Comparison of ENCODE assay signal across 32 cellular contexts in the genomic region with DNA sequence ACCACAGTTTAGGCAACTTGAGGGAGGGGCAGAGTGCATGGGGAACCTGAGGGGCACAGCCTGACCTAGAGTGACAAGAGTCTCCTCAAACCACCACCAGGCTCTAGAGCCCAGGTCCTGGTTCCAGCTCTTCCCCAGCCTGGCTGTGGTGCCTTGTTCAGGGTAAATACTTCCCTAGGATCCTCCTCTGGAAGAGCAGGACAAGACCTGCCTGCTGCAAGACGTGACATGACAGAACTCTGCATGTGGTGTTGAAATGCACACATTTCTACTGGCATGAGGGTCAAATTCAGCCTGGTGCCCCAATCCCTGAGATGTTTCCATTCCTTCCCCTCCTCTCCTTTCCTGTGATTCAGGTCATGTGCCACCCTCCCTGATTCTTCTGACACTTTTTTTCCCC. TPM values are rescaled to one million over a fixed set of nuclear protein-coding genes. Genes with fewer than 3 reads are reported as not detected.
A peak's percentile ranks its signal among the peaks of the same experiment; 100 is the strongest.
DNase-seq lines count a peak whose midpoint lies in the region; ATAC-seq, FAIRE-seq and TF ChIP-seq lines count a peak whose summit lies in the region.
"Had no signal": no experiment of that assay in that cellular context is flagged by ENCODE, and none has a peak within 500 bp of the region (broad histone marks: within the 10 kb centered on the region; RNA-seq: fewer than 3 reads in every experiment).

No MANE protein-coding gene starts in this region.

- H3K4me3 Mint-ChIP-seq in naive thymus-derived CD4-positive, alpha-beta T cell, result peak overlapping the region in 1 of 10 donors; percentile 5
- H3K4me3 Mint-ChIP-seq: activated CD4-positive, alpha-beta memory T cell treated with anti-CD3 and anti-CD28 coated beads for 36 hours; GM23338; stimulated activated memory B cell treated with anti-CD40 and anti-IgM and Interleukin-4, amounts not matched to agents 10 μg/mL and 1 μg/mL and 100 μg/mL, for 72 hours had no signal

- H3K27ac ChIP-seq in naive thymus-derived CD4-positive, alpha-beta T cell (ENCODE audit: low read depth, low read length), result no peak overlapping the region
- H3K27ac ChIP-seq in tibial nerve, result peak overlapping the region in 2 of 4 donors; percentile 88 to 91
- H3K27ac ChIP-seq: BLaER1 treated with 17β-estradiol and CSF1 and Interleukin-3, amounts not matched to agents 10 nM and 100 nM; heart right ventricle; PC-9 had no signal

- no peak for TF ChIP-seq EP300 in tibial nerve (IDR thresholded peaks at IDR 0.05)

- WGBS in tibial nerve, 2 donors, result 80 to 94% methylated on average over 1 of the region's 1 CpG

- POLR2A ChIA-PET in naive thymus-derived CD4-positive, alpha-beta T cell (lab: Charles Lee), result interaction anchor here (6.0 to 12.2 kb wide), 2 partner anchors 11 to 25 kb away, joined by 52 to 158 read pairs; a partner anchor contains a TSS

- peak overlapping the region; percentile 21 for H3K9ac ChIP-seq in NT2/D1 (ENCODE audit: insufficient read length, low read depth)
- H3K9ac ChIP-seq: BLaER1 treated with 17β-estradiol and CSF1 and Interleukin-3, amounts not matched to agents 10 nM and 100 nM had no signal

- peak overlapping the region in 7 of 9 donors; percentile 35 to 92 (median 43) for H3K27ac Mint-ChIP-seq in naive thymus-derived CD4-positive, alpha-beta T cell
- H3K27ac Mint-ChIP-seq: activated CD4-positive, alpha-beta memory T cell treated with anti-CD3 and anti-CD28 coated beads for 36 hours; activated naive CD8-positive, alpha-beta T cell; GM23338; stimulated activated memory B cell treated with anti-CD40 and anti-IgM and Interleukin-4, amounts not matched to agents 10 μg/mL and 1 μg/mL and 100 μg/mL, for 72 hours had no signal

- FAIRE-seq in bronchial epithelial cell (lab: Jason Lieb, UNC), result no peak
- FAIRE-seq: kidney had no signal

- H3K4me1 Mint-ChIP-seq in naive thymus-derived CD4-positive, alpha-beta T cell, result peaks cover 16 to 53% (median 31%) of the 10 kb centered on the region in 7 donors

- H3K4me3 ChIP-seq in NT2/D1 (ENCODE audit: insufficient read length, low read depth) (no peak overlapping the region), bronchial epithelial cell (ENCODE audit: low read depth, low read length) (no peak overlapping the region), tibial nerve (no peak overlapping the region)
- H3K4me3 ChIP-seq in naive thymus-derived CD4-positive, alpha-beta T cell (ENCODE audit: low read length), result no peak overlapping the region
- H3K4me3 ChIP-seq: BLaER1 treated with 17β-estradiol and CSF1 and Interleukin-3, amounts not matched to agents 10 nM and 100 nM; coronary artery; GM23338; heart right ventricle; PC-9; skin epidermis had no signal

- no peaks in the 10 kb centered on the region for H3K9me3 Mint-ChIP-seq in naive thymus-derived CD4-positive, alpha-beta T cell
- H3K9me3 Mint-ChIP-seq: activated CD4-positive, alpha-beta memory T cell treated with anti-CD3 and anti-CD28 coated beads for 36 hours; GM23338; stimulated activated memory B cell treated with anti-CD40 and anti-IgM and Interleukin-4, amounts not matched to agents 10 μg/mL and 1 μg/mL and 100 μg/mL, for 72 hours had no signal

- no peak for TF ChIP-seq POLR2A in tibial nerve (IDR thresholded peaks at IDR 0.05)

- H3K36me3 ChIP-seq in NT2/D1 (ENCODE audit: insufficient read depth, insufficient read length, low read length), result no peaks in the 10 kb centered on the region
- H3K36me3 ChIP-seq in bronchial epithelial cell (ENCODE audit: control insufficient read depth, insufficient read depth, low read length), result peaks cover 15% of the 10 kb centered on the region
- H3K36me3 ChIP-seq in naive thymus-derived CD4-positive, alpha-beta T cell (ENCODE audit: control insufficient read depth in 2 of 3, insufficient read depth in 3 of 3, low read length in 3 of 3), result peaks cover 0 to 7% (median 0%) of the 10 kb centered on the region in 3 experiments
- peaks cover 0 to 6% (median 0%) of the 10 kb centered on the region in 3 donors for H3K36me3 ChIP-seq in tibial nerve
- H3K36me3 ChIP-seq: heart right ventricle had no signal

- H3K27me3 ChIP-seq in NT2/D1 (ENCODE audit: insufficient read depth, insufficient read length) (peaks cover 37% of the 10 kb centered on the region), bronchial epithelial cell (ENCODE audit: control insufficient read depth, insufficient read depth, low read length) (no peaks in the 10 kb centered on the region), tibial nerve (peaks cover 0 to 13% of the 10 kb centered on the region in 2 donors)
- no peaks in the 10 kb centered on the region for H3K27me3 ChIP-seq in naive thymus-derived CD4-positive, alpha-beta T cell (ENCODE audit: control insufficient read depth in 2 of 2, insufficient read depth in 2 of 2, low read length in 2 of 2)

- intact Hi-C loops in naive thymus-derived CD4-positive, alpha-beta T cell (cut with micrococcal nuclease), result no loop called here

- ATAC-seq in naive thymus-derived CD4-positive, alpha-beta T cell, result no peak
- ATAC-seq in HG03280 (IDR thresholded peaks at IDR 0.05; ENCODE audit: unreplicated experiment), result no peak
- ATAC-seq: GM23338; heart right ventricle; left ventricle myocardium superior; stimulated activated memory B cell treated with anti-CD40 and anti-IgM and Interleukin-4, amounts not matched to agents 10 μg/mL and 1 μg/mL and 100 μg/mL, for 72 hours had no signal

- H3K9me3 ChIP-seq in NT2/D1 (ENCODE audit: insufficient read depth, low read length) (no peaks in the 10 kb centered on the region), tibial nerve (no peaks in the 10 kb centered on the region)
- H3K9me3 ChIP-seq in naive thymus-derived CD4-positive, alpha-beta T cell (ENCODE audit: control insufficient read depth in 2 of 3, low read length in 3 of 3), result no peaks in the 10 kb centered on the region
- H3K9me3 ChIP-seq: BLaER1 treated with 17β-estradiol and CSF1 and Interleukin-3, amounts not matched to agents 10 nM and 100 nM; heart right ventricle had no signal

- in situ Hi-C loops in GM13976 (cut with MboI; ENCODE audit: low sequenced_read_pairs, unreplicated experiment), result no loop called here

- peaks cover 0 to 4% (median 3%) of the 10 kb centered on the region in 5 donors for H3K36me3 Mint-ChIP-seq in naive thymus-derived CD4-positive, alpha-beta T cell
- H3K36me3 Mint-ChIP-seq: stimulated activated memory B cell treated with anti-CD40 and anti-IgM and Interleukin-4, amounts not matched to agents 10 μg/mL and 1 μg/mL and 100 μg/mL, for 72 hours had no signal

- CTCF ChIA-PET in naive thymus-derived CD4-positive, alpha-beta T cell (lab: Charles Lee), result no interaction called here

- TF ChIP-seq CTCF in GM13976 (IDR thresholded peaks at IDR 0.05; ENCODE audit: borderline replicate concordance, control extremely low read depth, extremely low read depth, insufficient read depth, missing control alignments), result no peak
- TF ChIP-seq CTCF in bronchial epithelial cell (IDR thresholded peaks at IDR 0.05; ENCODE audit: insufficient read depth, low read length, severe bottlenecking), result no peak
- TF ChIP-seq CTCF in tibial nerve (IDR thresholded peaks at IDR 0.05), result no peak

- H3K4me1 ChIP-seq in NT2/D1 (ENCODE audit: insufficient read depth, insufficient read length) (peaks cover 5% of the 10 kb centered on the region), tibial nerve (peaks cover 0 to 50% (median 12%) of the 10 kb centered on the region in 4 donors)
- H3K4me1 ChIP-seq in naive thymus-derived CD4-positive, alpha-beta T cell (ENCODE audit: control insufficient read depth in 2 of 2, insufficient read depth in 2 of 2, low read length in 2 of 2), result peaks cover 12 to 22% of the 10 kb centered on the region in 2 donors

- peak; percentile 15 for DNase-seq in GM13976 (ENCODE audit: low spot score)
- no peak for DNase-seq in NT2/D1 (ENCODE audit: low read depth, low spot score)
- peak; percentile 92 for DNase-seq in bronchial epithelial cell (ENCODE audit: low read depth)
- no peak for DNase-seq in naive thymus-derived CD4-positive, alpha-beta T cell
- no peak for DNase-seq in NCI-H345 treated with DMSO at 0.1 percent for 48 hours (lab: John Stamatoyannopoulos, UW; ENCODE audit: unreplicated experiment)
- DNase-seq in pons (ENCODE audit: low spot score), result no peak
- DNase-seq in tibial nerve (ENCODE audit: low spot score in 2 of 2), result no peak
- DNase-seq: activated CD4-positive, alpha-beta memory T cell treated with anti-CD3 and anti-CD28 coated beads for 36 hours; activated CD4-positive, CD25-positive, alpha-beta regulatory T cell treated with anti-CD3 and anti-CD28 coated beads, Interleukin-2, amount 50 U/mL, for 72 hours; aorta; effector memory CD4-positive, alpha-beta T cell; erythroblast; foreskin fibroblast; heart right ventricle; KBM-7; kidney; left ventricle myocardium superior; MM.1S; NCI-H2029; NCI-H226; NCI-H69; nucleus accumbens; PC-9; SHP77; T-helper 2 cell had no signal

- peaks cover 0 to 5% (median 0%) of the 10 kb centered on the region in 5 donors for H3K27me3 Mint-ChIP-seq in naive thymus-derived CD4-positive, alpha-beta T cell
- H3K27me3 Mint-ChIP-seq: activated CD4-positive, alpha-beta memory T cell treated with anti-CD3 and anti-CD28 coated beads for 36 hours; activated naive CD8-positive, alpha-beta T cell had no signal

RNA-seq across cellular contexts. Expression of a gene that starts 3.3 kb away (rescaled TPM):
- total RNA-seq in bronchial epithelial cell (32.6 and 34.5 TPM in 2 replicates), tibial nerve (10 to 100 TPM; 10.0 to 29.1 (median 12.4) TPM)
- total RNA-seq in naive thymus-derived CD4-positive, alpha-beta T cell, result 100 to 1,000 TPM in 1 of 5 experiments, 10 to 100 TPM in 4; 10.7 to 147 (median 16.5) TPM
- polyA plus RNA-seq in naive thymus-derived CD4-positive, alpha-beta T cell, result 10 to 100 TPM; 12.7 to 20.7 TPM

RNA-seq across cellular contexts. Expression of a gene that starts 12.9 kb away (rescaled TPM):
- 14.1 and 15.5 TPM in 2 replicates for total RNA-seq in bronchial epithelial cell
- total RNA-seq in naive thymus-derived CD4-positive, alpha-beta T cell, result 10 to 100 TPM in 1 of 5 experiments, 1 to 10 TPM in 4; 4.3 to 10.8 (median 5.3) TPM
- 1 to 10 TPM in 1 of 2 donors, under 1 TPM in 1; 0.08 to 1.1 TPM for polyA plus RNA-seq in naive thymus-derived CD4-positive, alpha-beta T cell
- total RNA-seq in tibial nerve, result 10 to 100 TPM; 19.9 to 42.4 (median 25.2) TPM

RNA-seq across cellular contexts. Expression of a gene that starts 25.4 kb away (rescaled TPM):
- total RNA-seq in bronchial epithelial cell, result 16.0 and 53.2 TPM in 2 replicates
- 10 to 100 TPM; 10.2 to 68.2 (median 23.6) TPM for total RNA-seq in naive thymus-derived CD4-positive, alpha-beta T cell
- 10 to 100 TPM; 26.7 to 30.4 TPM for polyA plus RNA-seq in naive thymus-derived CD4-positive, alpha-beta T cell
- total RNA-seq in tibial nerve, result 10 to 100 TPM in 2 of 4 donors, 1 to 10 TPM in 2; 2.2 to 12.7 (median 7.3) TPM

RNA-seq across cellular contexts. Expression of a gene that starts 43.4 kb away (rescaled TPM):
- total RNA-seq in bronchial epithelial cell (0.38 and 0.53 TPM in 2 replicates), tibial nerve (10 to 100 TPM in 1 of 4 donors, 1 to 10 TPM in 3; 1.0 to 10.5 (median 5.2) TPM)
- 1 to 10 TPM; 1.8 to 6.9 (median 3.2) TPM for total RNA-seq in naive thymus-derived CD4-positive, alpha-beta T cell
- polyA plus RNA-seq in naive thymus-derived CD4-positive, alpha-beta T cell, result 1 to 10 TPM; 1.4 to 2.1 TPM

RNA-seq across cellular contexts. Expression of a gene that starts 43.5 kb away (rescaled TPM):
- total RNA-seq in bronchial epithelial cell (17.9 and 20.1 TPM in 2 replicates), tibial nerve (10 to 100 TPM; 76.2 to 98.1 (median 91.7) TPM)
- 100 to 1,000 TPM; 267 to 341 (median 284) TPM for total RNA-seq in naive thymus-derived CD4-positive, alpha-beta T cell
- polyA plus RNA-seq in naive thymus-derived CD4-positive, alpha-beta T cell, result 100 to 1,000 TPM in 1 of 2 donors, 10 to 100 TPM in 1; 83.2 to 115 TPM

Comparison
In these comparisons a context has a peak if more than half of its experiments do, and no peak if none do; other contexts are left out.
1. DNase-seq: peak in GM13976 (single experiment) and bronchial epithelial cell (single experiment); none in NT2/D1 (single experiment), naive thymus-derived CD4-positive, alpha-beta T cell (0 of 9), NCI-H345 treated with DMSO at 0.1 percent for 48 hours (single experiment), pons (single experiment) and tibial nerve (0 of 2).